ENCODE assay signal across 12 cellular contexts in genomic region chr3:114411292-114411691, GRCh38.
DNase-seq lines count a peak whose midpoint lies in the region; ATAC-seq and TF ChIP-seq lines count a peak whose summit lies in the region.
"Had no signal": no experiment of that assay in that cellular context is flagged by ENCODE, and none has a peak within 500 bp of the region (broad histone marks: within the 10 kb centered on the region; RNA-seq: fewer than 3 reads in every experiment).

No MANE protein-coding gene starts in this region.

- H4K20me1 ChIP-seq in mammary epithelial cell (ENCODE audit: insufficient read depth, low read length) = no peaks in the 10 kb centered on the region

- H3K79me2 ChIP-seq in mammary epithelial cell (ENCODE audit: insufficient read depth, low read length) = no peaks in the 10 kb centered on the region

- 59% methylated on average over 3 of the region's 3 CpGs for WGBS in mammary epithelial cell (ENCODE audit: low coverage, missing lambda C conversion rate)
- WGBS in lung, 2 donors = 75 to 85% methylated on average over 3 of the region's 3 CpGs
- 76 to 77% methylated on average over 3 of the region's 3 CpGs for WGBS in thyroid gland, 2 donors

- H3K27me3 ChIP-seq in breast epithelium (no peaks in the 10 kb centered on the region), mammary epithelial cell (ENCODE audit: insufficient read depth, low read length) (no peaks in the 10 kb centered on the region), lung (ENCODE audit: control insufficient read depth, insufficient read depth) (no peaks in the 10 kb centered on the region), thyroid gland (no peaks in the 10 kb centered on the region)

- intact Hi-C loops in breast epithelium (cut with DNase I; ENCODE audit: low total_unique reads) (no loop called here), mammary epithelial cell (cut with micrococcal nuclease) (no loop called here), thyroid gland (cut with DNase I) (no loop called here)

- dilution Hi-C loops in mammary epithelial cell (cut with HindIII; ENCODE audit: low sequenced_read_pairs) = no loop called here

- TF ChIP-seq POLR2A in breast epithelium (IDR thresholded peaks at IDR 0.05) (no peak), thyroid gland (IDR thresholded peaks at IDR 0.05) (no peak)

- H3K27ac ChIP-seq in breast epithelium (peak overlapping the region; percentile 59 to 70), mammary epithelial cell (ENCODE audit: insufficient read depth, low read depth, low read length) (no peak overlapping the region), lung (ENCODE audit: low read depth in 1 of 2, low read length in 1 of 2) (peak overlapping the region; percentile 35 to 63), thyroid gland (peak overlapping the region in 2 of 3 donors; percentile 81 to 89)

- no peak for ATAC-seq in lung (ENCODE audit: insufficient read depth, low FRiP score)
- ATAC-seq in GM21717 (IDR thresholded peaks at IDR 0.05; ENCODE audit: unreplicated experiment) = no peak
- no peak for ATAC-seq in HG03108 (IDR thresholded peaks at IDR 0.05; ENCODE audit: unreplicated experiment)

- TF ChIP-seq CTCF in breast epithelium (IDR thresholded peaks at IDR 0.05) (no peak), mammary epithelial cell (conservative IDR thresholded peaks at IDR 0.05 in 1 of 2, IDR thresholded peaks at IDR 0.05 in 1 of 2; ENCODE audit: extremely low read depth in 1 of 2, insufficient read depth in 1 of 2, low read depth in 1 of 2, low read length in 2 of 2) (no peak), choroid plexus epithelial cell (conservative IDR thresholded peaks at IDR 0.05; ENCODE audit: low read depth, low read length) (no peak), lung (IDR thresholded peaks at IDR 0.05; ENCODE audit: control extremely low read depth, extremely low read depth) (no peak), thyroid gland (IDR thresholded peaks at IDR 0.05) (no peak)

- CTCF ChIA-PET in mammary epithelial cell (lab: Charles Lee; ENCODE audit: low non-redundant PET) = interaction anchor here (0.6 kb wide), 1 partner anchor 27 kb away, joined by 4 read pairs; no protein-coding TSS in a partner anchor

- no TSS peak for BruUV-seq in mammary epithelial cell (replicated peaks; lab: Mats Ljungman, UMichigan)

- H3K4me3 ChIP-seq in breast epithelium (no peak overlapping the region), mammary epithelial cell (replicated peaks in 1 of 3; ENCODE audit: insufficient read depth in 1 of 3, low read depth in 2 of 3, low read length in 3 of 3) (no peak overlapping the region), choroid plexus epithelial cell (ENCODE audit: low read depth, low read length) (no peak overlapping the region), lung (no peak overlapping the region), thyroid gland (replicated peaks in 1 of 3) (no peak overlapping the region)

- no peaks in the 10 kb centered on the region for H3K36me3 ChIP-seq in breast epithelium
- H3K36me3 ChIP-seq in mammary epithelial cell (ENCODE audit: insufficient read depth, low read length) = no peaks in the 10 kb centered on the region
- no peaks in the 10 kb centered on the region for H3K36me3 ChIP-seq in lung (ENCODE audit: control insufficient read depth in 2 of 2, insufficient read depth in 2 of 2, low read length in 2 of 2)
- H3K36me3 ChIP-seq in thyroid gland = no peaks in the 10 kb centered on the region

- H3K4me2 ChIP-seq in mammary epithelial cell (ENCODE audit: insufficient read depth, low read depth, low read length) = no peak overlapping the region

- no peak overlapping the region for H3K9ac ChIP-seq in mammary epithelial cell (ENCODE audit: insufficient read depth, low read length)

- H3K4me1 ChIP-seq in breast epithelium (peaks cover 3 to 5% of the 10 kb centered on the region in 2 donors), mammary epithelial cell (ENCODE audit: insufficient read depth, low read length) (peaks cover 27% of the 10 kb centered on the region), lung (ENCODE audit: control insufficient read depth in 2 of 2, insufficient read depth in 2 of 2, low read length in 2 of 2) (peaks cover 3 to 21% of the 10 kb centered on the region in 2 donors), thyroid gland (peaks cover 34 to 51% of the 10 kb centered on the region in 2 donors)

- in situ Hi-C loops in mammary epithelial cell (cut with MboI; ENCODE audit: low sequenced_read_pairs in 2 of 2) = no loop called here

- no peak for DNase-seq in breast epithelium (ENCODE audit: low spot score in 2 of 2)
- DNase-seq in mammary epithelial cell = no peak
- DNase-seq in choroid plexus epithelial cell (ENCODE audit: low read depth) = peak; percentile 85
- no peak for DNase-seq in lung (ENCODE audit: low spot score)
- no peak for DNase-seq in thyroid gland
- no peak for DNase-seq in activated gamma-delta T cell treated with Interleukin-2 at 50 U/mL for 16 hours
- DNase-seq: ACHN, GF-D8, NCI-H1417 treated with DMSO at 0.1 percent for 48 hours, T-helper 1 cell had no signal

- no peak overlapping the region for H2AFZ ChIP-seq in mammary epithelial cell (ENCODE audit: low read depth, low read length)

- H3K9me3 ChIP-seq in breast epithelium = no peaks in the 10 kb centered on the region
- no peaks in the 10 kb centered on the region for H3K9me3 ChIP-seq in mammary epithelial cell (replicated peaks; ENCODE audit: insufficient read depth, low read length)
- no peaks in the 10 kb centered on the region for H3K9me3 ChIP-seq in lung (ENCODE audit: control insufficient read depth in 2 of 2, insufficient read depth in 1 of 2, low read length in 1 of 2)
- no peaks in the 10 kb centered on the region for H3K9me3 ChIP-seq in thyroid gland
